ENCODE assay signal across 8 cellular contexts in genomic region chr3:43621406-43621973, GRCh38. TPM values are rescaled to one million over a fixed set of nuclear protein-coding genes. Genes with fewer than 3 reads are reported as not detected.
DNase-seq lines count a peak whose midpoint lies in the region; TF ChIP-seq lines count a peak whose summit lies in the region.

No MANE protein-coding gene starts in this region.

- H3K9me3 ChIP-seq in breast epithelium (no peaks in the 10 kb centered on the region), suprapubic skin (no peaks in the 10 kb centered on the region)

- DNase-seq in GM06990 (ENCODE audit: extremely low read depth, insufficient read length), result no peak
- peak; percentile 56 for DNase-seq in HuH-7.5 (ENCODE audit: low spot score)
- peak in 1 of 2 donors; percentile 60 for DNase-seq in breast epithelium (ENCODE audit: low spot score in 2 of 2)
- DNase-seq in left kidney (ENCODE audit: low read depth, low spot score), result peak; percentile 67
- peak; percentile 77 to 85 for DNase-seq in suprapubic skin (ENCODE audit: low spot score in 2 of 2)
- DNase-seq in NCI-H446 (lab: John Stamatoyannopoulos, UW), result no peak
- DNase-seq in SK-N-DZ (ENCODE audit: low spot score), result no peak
- DNase-seq in G401 (ENCODE audit: low spot score), result no peak

- H3K4me3 ChIP-seq in GM06990 (replicated peaks; ENCODE audit: low read depth, low read length) (peak overlapping the region; percentile 74), breast epithelium (peak overlapping the region; percentile 69 to 75 (median 73)), suprapubic skin (peak overlapping the region; percentile 88)

- H3K27ac ChIP-seq in breast epithelium (peak overlapping the region; percentile 80 to 90), suprapubic skin (peak overlapping the region; percentile 83)

- no peaks in the 10 kb centered on the region for H3K36me3 ChIP-seq in GM06990 (ENCODE audit: control insufficient read depth, insufficient read depth, low read length)
- H3K36me3 ChIP-seq in breast epithelium, result no peaks in the 10 kb centered on the region
- no peaks in the 10 kb centered on the region for H3K36me3 ChIP-seq in suprapubic skin

- intact Hi-C loops in breast epithelium (cut with DNase I; ENCODE audit: low total_unique reads), result no loop called here

- in situ Hi-C loops in G401 (cut with HindIII; ENCODE audit: low sequenced_read_pairs), result no loop called here

- TF ChIP-seq CTCF in GM06990 (IDR thresholded peaks at IDR 0.05; ENCODE audit: insufficient read depth, low read length, poor library complexity, severe bottlenecking), result no peak
- TF ChIP-seq CTCF in breast epithelium (IDR thresholded peaks at IDR 0.05), result no peak
- TF ChIP-seq CTCF in suprapubic skin (IDR thresholded peaks at IDR 0.05), result no peak

- no peak for TF ChIP-seq EP300 in suprapubic skin (IDR thresholded peaks at IDR 0.05)

- no peak for TF ChIP-seq POLR2A in breast epithelium (IDR thresholded peaks at IDR 0.05)
- no peak for TF ChIP-seq POLR2A in suprapubic skin (IDR thresholded peaks at IDR 0.05)

- no peaks in the 10 kb centered on the region; the same call in 1 of the 2 replicates for H3K27me3 ChIP-seq in GM06990 (replicated peaks; ENCODE audit: control insufficient read depth, insufficient read depth, low read length)
- H3K27me3 ChIP-seq in breast epithelium, result no peaks in the 10 kb centered on the region
- H3K27me3 ChIP-seq in suprapubic skin, result no peaks in the 10 kb centered on the region

- H3K4me1 ChIP-seq in breast epithelium (no peaks in the 10 kb centered on the region), suprapubic skin (peaks cover 17% of the 10 kb centered on the region)

- WGBS in suprapubic skin, result 2% methylated on average over 33 of the region's 44 CpGs

RNA-seq across cellular contexts. Expression of gene ANO10, which starts 0.3 kb away (rescaled TPM):
- total RNA-seq in breast epithelium (10 to 100 TPM; 27.4 to 31.8 (median 28.5) TPM), suprapubic skin (10 to 100 TPM; 28.2 to 36.9 (median 31.6) TPM)
- 8.0 and 8.8 TPM in 2 replicates for polyA plus RNA-seq in SK-N-DZ (2014; cell fraction: cytosol; rRNA removed)
- 5.6 and 8.8 TPM in 2 replicates for polyA plus RNA-seq in SK-N-DZ (2014; cell fraction: nucleus; rRNA removed)
- 24.1 and 24.5 TPM in 2 replicates for total RNA-seq in G401 (2014; rRNA removed; shearing (Covaris generic))

Comparison
In these comparisons a context has a peak if more than half of its experiments do, and no peak if none do; other contexts are left out.
1. DNase-seq: peak in HuH-7.5 (single experiment), left kidney (single experiment) and suprapubic skin (2 of 2); none in GM06990 (single experiment), NCI-H446 (0 of 2), SK-N-DZ (single experiment) and G401 (single experiment).
2. Peak in every context shown above with its lines, with median percentiles within 50 percentile points of each other: H3K4me3 ChIP-seq.